Comparison of ENCODE assay signal across 1 cellular context in the genomic region with DNA sequence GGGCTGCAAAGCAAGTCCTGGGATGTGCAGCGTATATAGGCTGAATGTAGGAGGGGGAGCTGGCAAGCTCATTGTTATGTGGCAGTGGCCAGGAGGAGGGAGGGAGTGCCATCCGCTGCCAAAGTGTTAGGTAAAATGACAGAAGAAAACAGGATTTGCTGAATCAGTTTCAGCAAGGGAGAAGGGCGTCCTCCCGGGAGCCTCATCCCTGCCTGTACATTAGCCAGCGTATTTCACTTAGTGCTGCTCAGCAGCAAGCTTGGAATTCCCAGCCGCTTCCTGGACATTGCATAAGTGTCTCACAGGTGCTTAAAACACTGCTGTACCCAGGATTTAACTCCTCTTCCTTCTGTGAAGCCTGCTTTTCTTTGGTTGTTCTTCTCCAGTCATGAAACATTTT.
TF ChIP-seq lines count a peak whose summit lies in the region.

No MANE protein-coding gene starts in this region.

TF ChIP-seq in GM12878, 131 proteins besides CTCF, POLR2A, EP300 and RAD21:
- 0 out of 2 replicates have a peak, but pooled peaks have one; percentile 24 for TF ChIP-seq POLR2AphosphoS5 (IDR thresholded peaks at IDR 0.05; ENCODE audit: low read length)
- TF ChIP-seq SRF (IDR thresholded peaks at IDR 0.05; ENCODE audit: low read depth in 2 of 2, low read length in 2 of 2), result no peak
